Comparison of ENCODE assay signal across 2 cellular contexts in the genomic region with DNA sequence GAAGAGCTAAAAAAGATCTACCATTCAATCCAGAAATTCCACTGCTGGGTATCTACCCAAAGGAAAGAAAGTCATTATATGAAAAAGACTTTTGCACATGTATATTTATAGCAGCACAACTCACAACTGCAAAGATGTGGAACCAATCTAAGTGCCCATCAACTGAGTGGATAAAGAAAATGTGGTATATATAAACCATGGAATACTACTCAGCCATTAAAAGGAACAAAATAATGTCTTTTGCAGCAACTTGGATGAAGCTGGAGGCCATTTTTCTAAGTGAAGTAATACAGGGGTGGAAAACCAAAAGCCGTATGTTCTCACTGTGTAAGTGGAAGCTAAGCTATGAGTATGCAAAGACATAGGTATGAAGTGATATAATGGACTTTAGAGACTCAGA.
TF ChIP-seq lines count a peak whose summit lies in the region.

No MANE protein-coding gene starts in this region.

TF ChIP-seq in SK-N-SH treated with all-trans-retinoic acid at 6 μM for 48 hours, 23 proteins besides CTCF, POLR2A, EP300 and RAD21 (continued from another document):
- TF ChIP-seq, protein P1, sequence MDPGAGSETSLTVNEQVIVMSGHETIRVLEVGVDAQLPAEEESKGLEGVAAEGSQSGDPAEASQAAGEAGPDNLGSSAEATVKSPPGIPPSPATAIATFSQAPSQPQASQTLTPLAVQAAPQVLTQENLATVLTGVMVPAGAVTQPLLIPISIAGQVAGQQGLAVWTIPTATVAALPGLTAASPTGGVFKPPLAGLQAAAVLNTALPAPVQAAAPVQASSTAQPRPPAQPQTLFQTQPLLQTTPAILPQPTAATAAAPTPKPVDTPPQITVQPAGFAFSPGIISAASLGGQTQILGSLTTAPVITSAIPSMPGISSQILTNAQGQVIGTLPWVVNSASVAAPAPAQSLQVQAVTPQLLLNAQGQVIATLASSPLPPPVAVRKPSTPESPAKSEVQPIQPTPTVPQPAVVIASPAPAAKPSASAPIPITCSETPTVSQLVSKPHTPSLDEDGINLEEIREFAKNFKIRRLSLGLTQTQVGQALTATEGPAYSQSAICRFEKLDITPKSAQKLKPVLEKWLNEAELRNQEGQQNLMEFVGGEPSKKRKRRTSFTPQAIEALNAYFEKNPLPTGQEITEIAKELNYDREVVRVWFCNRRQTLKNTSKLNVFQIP (CRISPR knock-in tag; IDR thresholded peaks at IDR 0.05; ENCODE audit: borderline replicate concordance, low read depth), result no peak
- TF ChIP-seq, protein P2, sequence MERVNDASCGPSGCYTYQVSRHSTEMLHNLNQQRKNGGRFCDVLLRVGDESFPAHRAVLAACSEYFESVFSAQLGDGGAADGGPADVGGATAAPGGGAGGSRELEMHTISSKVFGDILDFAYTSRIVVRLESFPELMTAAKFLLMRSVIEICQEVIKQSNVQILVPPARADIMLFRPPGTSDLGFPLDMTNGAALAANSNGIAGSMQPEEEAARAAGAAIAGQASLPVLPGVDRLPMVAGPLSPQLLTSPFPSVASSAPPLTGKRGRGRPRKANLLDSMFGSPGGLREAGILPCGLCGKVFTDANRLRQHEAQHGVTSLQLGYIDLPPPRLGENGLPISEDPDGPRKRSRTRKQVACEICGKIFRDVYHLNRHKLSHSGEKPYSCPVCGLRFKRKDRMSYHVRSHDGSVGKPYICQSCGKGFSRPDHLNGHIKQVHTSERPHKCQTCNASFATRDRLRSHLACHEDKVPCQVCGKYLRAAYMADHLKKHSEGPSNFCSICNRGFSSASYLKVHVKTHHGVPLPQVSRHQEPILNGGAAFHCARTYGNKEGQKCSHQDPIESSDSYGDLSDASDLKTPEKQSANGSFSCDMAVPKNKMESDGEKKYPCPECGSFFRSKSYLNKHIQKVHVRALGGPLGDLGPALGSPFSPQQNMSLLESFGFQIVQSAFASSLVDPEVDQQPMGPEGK (CRISPR knock-in tag; IDR thresholded peaks at IDR 0.05; ENCODE audit: borderline replicate concordance), result no peak
- no peak for TF ChIP-seq ZFP30 (CRISPR knock-in tag; IDR thresholded peaks at IDR 0.05)

TF ChIP-seq in SK-N-SH, 30 proteins besides CTCF, POLR2A, EP300 and RAD21 (continued from another document):
- no peak for TF ChIP-seq RXRA (IDR thresholded peaks at IDR 0.05; ENCODE audit: borderline replicate concordance, low read depth)
- TF ChIP-seq MXI1 (IDR thresholded peaks at IDR 0.05; ENCODE audit: low read depth, low read length), result no peak
- TF ChIP-seq, protein P3, sequence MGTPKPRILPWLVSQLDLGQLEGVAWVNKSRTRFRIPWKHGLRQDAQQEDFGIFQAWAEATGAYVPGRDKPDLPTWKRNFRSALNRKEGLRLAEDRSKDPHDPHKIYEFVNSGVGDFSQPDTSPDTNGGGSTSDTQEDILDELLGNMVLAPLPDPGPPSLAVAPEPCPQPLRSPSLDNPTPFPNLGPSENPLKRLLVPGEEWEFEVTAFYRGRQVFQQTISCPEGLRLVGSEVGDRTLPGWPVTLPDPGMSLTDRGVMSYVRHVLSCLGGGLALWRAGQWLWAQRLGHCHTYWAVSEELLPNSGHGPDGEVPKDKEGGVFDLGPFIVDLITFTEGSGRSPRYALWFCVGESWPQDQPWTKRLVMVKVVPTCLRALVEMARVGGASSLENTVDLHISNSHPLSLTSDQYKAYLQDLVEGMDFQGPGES (IDR thresholded peaks at IDR 0.05; ENCODE audit: low read depth, low read length), result no peak
- TF ChIP-seq TAF1 (IDR thresholded peaks at IDR 0.05; ENCODE audit: borderline replicate concordance, low read depth, low read length), result no peak
